Comparison of ENCODE assay signal across 15 cellular contexts in genomic region chr5:113256671-113257452, GRCh38.
"Had no signal": no experiment of that assay in that cellular context is flagged by ENCODE, and none has a peak within 500 bp of the region (broad histone marks: within the 10 kb centered on the region; RNA-seq: fewer than 3 reads in every experiment).

No MANE protein-coding gene starts in this region.

- H3K9me3 Mint-ChIP-seq: activated B cell treated with CpG ODN at 0.5 μM for 24 hours; activated CD4-positive, alpha-beta T cell treated with anti-CD3 and anti-CD28 coated beads, Interleukin-2, amount 10 ng/mL, durations not matched to agents 24 days and 14 days; activated naive CD8-positive, alpha-beta T cell treated with anti-CD3 and anti-CD28 coated beads, Interleukin-2, amount 50 U/mL, for 24 hours; memory B cell; nephron had no signal

- H3K9me3 ChIP-seq: gastroesophageal sphincter had no signal

- H3K36me3 Mint-ChIP-seq: memory B cell had no signal

- H3K4me1 Mint-ChIP-seq: activated B cell treated with CpG ODN at 0.5 μM for 24 hours; activated CD4-positive, alpha-beta T cell treated with anti-CD3 and anti-CD28 coated beads, Interleukin-2, amount 10 ng/mL, durations not matched to agents 24 days and 14 days; activated naive CD8-positive, alpha-beta T cell treated with anti-CD3 and anti-CD28 coated beads, Interleukin-2, amount 50 U/mL, for 24 hours; memory B cell had no signal

- FAIRE-seq: colon, urothelium cell line had no signal

- H3K27ac ChIP-seq: cardiac muscle cell, gastroesophageal sphincter had no signal

- H3K36me3 ChIP-seq: cardiac muscle cell, gastroesophageal sphincter had no signal

- DNase-seq: activated B cell treated with CpG ODN at 0.5 μM for 24 hours; activated CD4-positive, alpha-beta T cell treated with anti-CD3 and anti-CD28 coated beads, Interleukin-2, amount 10 ng/mL, durations not matched to agents 24 days and 14 days; activated naive CD4-positive, alpha-beta T cell treated with Interleukin-2 at 50 U/mL for 16 hours; activated naive CD8-positive, alpha-beta T cell treated with anti-CD3 and anti-CD28 coated beads, Interleukin-2, amount 50 U/mL, for 24 hours; hypothalamus; left colon; stimulated activated CD4-positive, alpha-beta T cell treated with anti-CD3 and anti-CD28 coated beads, Interleukin-15, amount 100 ng/mL, for 24 hours; stimulated activated CD4-positive, alpha-beta T cell treated with anti-CD3 and anti-CD28 coated beads, Interleukin-4, amount 100 ng/mL, for 24 hours; T-helper 17 cell had no signal

- H3K27me3 Mint-ChIP-seq: activated naive CD8-positive, alpha-beta T cell treated with anti-CD3 and anti-CD28 coated beads, Interleukin-2, amount 50 U/mL, for 24 hours had no signal

- H3K27ac Mint-ChIP-seq: activated B cell treated with CpG ODN at 0.5 μM for 24 hours; activated CD4-positive, alpha-beta T cell treated with anti-CD3 and anti-CD28 coated beads, Interleukin-2, amount 10 ng/mL, durations not matched to agents 24 days and 14 days; activated naive CD8-positive, alpha-beta T cell treated with anti-CD3 and anti-CD28 coated beads, Interleukin-2, amount 50 U/mL, for 24 hours; memory B cell; T-helper 17 cell had no signal

- H3K27me3 ChIP-seq: cardiac muscle cell, gastroesophageal sphincter had no signal

- H3K4me3 Mint-ChIP-seq: activated B cell treated with CpG ODN at 0.5 μM for 24 hours; activated CD4-positive, alpha-beta T cell treated with anti-CD3 and anti-CD28 coated beads, Interleukin-2, amount 10 ng/mL, durations not matched to agents 24 days and 14 days; activated naive CD8-positive, alpha-beta T cell treated with anti-CD3 and anti-CD28 coated beads, Interleukin-2, amount 50 U/mL, for 24 hours; memory B cell; nephron; T-helper 17 cell had no signal

- ATAC-seq: activated naive CD8-positive, alpha-beta T cell treated with anti-CD3 and anti-CD28 coated beads, Interleukin-2, amount 50 U/mL, for 24 hours; left colon; T-helper 17 cell had no signal

- H3K4me3 ChIP-seq: cardiac muscle cell, gastroesophageal sphincter had no signal
